In the genomic region with DNA sequence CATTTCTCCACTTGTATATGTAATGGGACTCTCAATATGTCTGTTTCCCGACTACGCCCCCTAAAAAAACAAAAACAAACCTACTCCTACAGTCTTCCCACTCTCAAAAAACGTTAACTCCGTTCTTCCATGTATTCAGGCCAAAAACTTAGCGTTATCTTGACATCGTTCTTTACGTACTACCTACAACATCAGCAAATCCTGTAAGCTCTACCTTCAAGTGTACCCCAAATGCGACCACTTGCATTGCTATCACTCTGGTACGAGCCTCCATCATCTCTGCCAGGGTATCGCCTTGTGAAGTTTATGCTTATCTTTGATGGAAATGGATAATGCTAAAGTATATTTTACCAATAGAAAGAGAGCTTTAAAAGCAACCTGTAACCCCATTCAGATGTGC, we compare ENCODE assay signal across 8 cellular contexts. TPM values are rescaled to one million over a fixed set of nuclear protein-coding genes. Genes with fewer than 3 reads are reported as not detected.
DNase-seq lines count a peak whose midpoint lies in the region; FAIRE-seq and TF ChIP-seq lines count a peak whose summit lies in the region.

No MANE protein-coding gene starts in this region.

- H3K4me1 Mint-ChIP-seq in astrocyte (ENCODE audit: low read depth, unreplicated experiment) = peaks cover 3% of the 10 kb centered on the region

- peak overlapping the region; percentile 71 for H3K27ac ChIP-seq in astrocyte (ENCODE audit: low read depth, low read length)
- peak overlapping the region in 2 of 3 donors; percentile 49 to 74 for H3K27ac ChIP-seq in thyroid gland

- H3K9me3 Mint-ChIP-seq in astrocyte (ENCODE audit: unreplicated experiment) = no peaks in the 10 kb centered on the region

- no peak overlapping the region for H3K4me3 Mint-ChIP-seq in astrocyte (ENCODE audit: unreplicated experiment)

- DNase-seq in NCI-H146 treated with DMSO at 0.1 percent for 48 hours (lab: John Stamatoyannopoulos, UW; ENCODE audit: unreplicated experiment) = peak; percentile 52
- no peak for DNase-seq in NCI-H146 (lab: John Stamatoyannopoulos, UW)
- no peak for DNase-seq in astrocyte (ENCODE audit: low read depth)
- DNase-seq in kidney epithelial cell (ENCODE audit: low read depth) = no peak
- no peak for DNase-seq in thyroid gland
- no peak for DNase-seq in NCI-H1694 (lab: John Stamatoyannopoulos, UW)
- no peak for DNase-seq in SHP77 treated with DMSO at 0.1 percent for 48 hours (lab: John Stamatoyannopoulos, UW)
- no peak for DNase-seq in NCI-H524 treated with DMSO at 0.1 percent for 48 hours (lab: John Stamatoyannopoulos, UW)

- peak overlapping the region; percentile 98 for H2AFZ ChIP-seq in astrocyte (ENCODE audit: low read depth, low read length)

- H3K36me3 ChIP-seq in astrocyte (ENCODE audit: insufficient read depth, low read length) (peaks cover 4% of the 10 kb centered on the region), kidney epithelial cell (ENCODE audit: control insufficient read depth, insufficient read depth, low read length) (no peaks in the 10 kb centered on the region), thyroid gland (peaks cover under 1 to 2% of the 10 kb centered on the region in 2 donors)

- H3K4me1 ChIP-seq in astrocyte (ENCODE audit: insufficient read depth, low read length) (peaks cover 19% of the 10 kb centered on the region), thyroid gland (peaks cover 14 to 18% of the 10 kb centered on the region in 2 donors)

- peak overlapping the region; percentile 90 for H3K4me2 ChIP-seq in astrocyte (ENCODE audit: low read length)

- H3K27me3 Mint-ChIP-seq in astrocyte (ENCODE audit: low read depth, unreplicated experiment) = no peaks in the 10 kb centered on the region

- H3K4me3 ChIP-seq in astrocyte (ENCODE audit: insufficient read depth, low read depth, low read length) = peak overlapping the region; percentile 99
- H3K4me3 ChIP-seq in kidney epithelial cell (ENCODE audit: low read depth, low read length) = peak overlapping the region; percentile 96
- H3K4me3 ChIP-seq in thyroid gland (replicated peaks in 1 of 3) = peak overlapping the region; percentile 31 to 82 (median 61)

- H3K9ac ChIP-seq in astrocyte (ENCODE audit: low read length) = peak overlapping the region; percentile 88

- FAIRE-seq in astrocyte (lab: Jason Lieb, UNC) = no peak

- H3K79me2 ChIP-seq in astrocyte (ENCODE audit: insufficient read depth, low read length) = peaks cover 55% of the 10 kb centered on the region

- TF ChIP-seq CTCF in astrocyte (IDR thresholded peaks at IDR 0.05; ENCODE audit: insufficient read depth, low read depth, low read length) (no peak), kidney epithelial cell (IDR thresholded peaks at IDR 0.05; ENCODE audit: insufficient read depth, low read length, poor library complexity, severe bottlenecking) (no peak), thyroid gland (IDR thresholded peaks at IDR 0.05) (no peak)

- no peak for TF ChIP-seq POLR2A in thyroid gland (IDR thresholded peaks at IDR 0.05)

- peaks cover 6% of the 10 kb centered on the region for H3K36me3 Mint-ChIP-seq in astrocyte (ENCODE audit: low read depth, unreplicated experiment)

- intact Hi-C loops in thyroid gland (cut with DNase I) = no loop called here

- H3K27me3 ChIP-seq in astrocyte (ENCODE audit: insufficient read depth, low read length) (no peaks in the 10 kb centered on the region), kidney epithelial cell (ENCODE audit: control insufficient read depth, insufficient read depth, low read length) (no peaks in the 10 kb centered on the region), thyroid gland (no peaks in the 10 kb centered on the region)

- H4K20me1 ChIP-seq in astrocyte (ENCODE audit: insufficient read depth, low read length) = no peaks in the 10 kb centered on the region

- H3K27ac Mint-ChIP-seq in astrocyte (ENCODE audit: unreplicated experiment) = no peak overlapping the region

- WGBS in thyroid gland, 2 donors = 2 to 3% methylated on average over 10 of the region's 10 CpGs

- H3K9me3 ChIP-seq in astrocyte (ENCODE audit: insufficient read depth, low read depth, low read length) (no peaks in the 10 kb centered on the region), thyroid gland (no peaks in the 10 kb centered on the region)

RNA-seq across cellular contexts. Expression of a gene that starts 0.5 kb away (rescaled TPM):
- total RNA-seq in astrocyte = 5.5 and 5.7 TPM in 2 replicates
- 4.4 and 6.1 TPM in 2 replicates for total RNA-seq in kidney epithelial cell
- 10 to 100 TPM in 1 of 4 donors, 1 to 10 TPM in 3; 6.2 to 10.6 (median 8.7) TPM for total RNA-seq in thyroid gland

RNA-seq across cellular contexts. Expression of a gene that starts 0.6 kb away (rescaled TPM):
- total RNA-seq in astrocyte (15.6 and 15.7 TPM in 2 replicates), kidney epithelial cell (18.3 and 25.9 TPM in 2 replicates), thyroid gland (10 to 100 TPM; 34.3 to 52.7 (median 44.5) TPM)
